In the genomic region with DNA sequence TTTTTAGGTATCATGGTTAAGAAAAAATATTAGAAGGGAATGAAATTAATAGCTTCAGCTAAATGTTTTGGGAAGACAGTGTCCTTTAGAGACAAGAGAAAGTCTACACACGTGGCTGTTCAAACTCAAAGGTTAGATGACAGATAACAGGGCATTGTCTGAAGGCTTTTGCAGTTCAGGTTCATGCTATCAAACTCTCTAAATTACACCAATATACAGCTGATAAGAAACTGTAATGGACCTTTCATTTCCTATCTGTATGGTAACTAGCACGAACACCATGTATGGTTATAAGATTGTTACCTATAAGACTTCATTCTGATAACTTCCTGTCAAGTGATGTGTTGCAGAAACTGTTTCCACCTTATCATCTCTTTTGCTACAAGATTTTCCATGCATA, we compare ENCODE assay signal across 19 cellular contexts.
A peak's percentile ranks its signal among the peaks of the same experiment; 100 is the strongest.
DNase-seq lines count a peak whose midpoint lies in the region; ATAC-seq, FAIRE-seq and TF ChIP-seq lines count a peak whose summit lies in the region.
"Had no signal": no experiment of that assay in that cellular context is flagged by ENCODE, and none has a peak within 500 bp of the region (broad histone marks: within the 10 kb centered on the region; RNA-seq: fewer than 3 reads in every experiment).

No MANE protein-coding gene starts in this region.

- H3K4me1 ChIP-seq in SK-N-SH (ENCODE audit: control insufficient read depth in 1 of 2, insufficient read depth in 2 of 2, low read depth in 1 of 2, low read length in 1 of 2): no peaks in the 10 kb centered on the region; a peak in 1 of 4 replicates
- H3K4me1 ChIP-seq in CD8-positive, alpha-beta memory T cell (ENCODE audit: insufficient read depth, low read length): no peaks in the 10 kb centered on the region
- H3K4me1 ChIP-seq in BE2C: no peaks in the 10 kb centered on the region

- WGBS in SK-N-SH (ENCODE audit: low lambda C conversion rate): 33% methylated on average over 2 of the region's 2 CpGs

- H3K27me3 ChIP-seq in SK-N-SH (ENCODE audit: insufficient read depth) (no peaks in the 10 kb centered on the region), BE2C (no peaks in the 10 kb centered on the region)
- H3K27me3 ChIP-seq in CD8-positive, alpha-beta memory T cell (ENCODE audit: insufficient read depth, low read length, poor library complexity, severe bottlenecking): no peaks in the 10 kb centered on the region
- H3K27me3 ChIP-seq: BLaER1 treated with 17β-estradiol and CSF1 and Interleukin-3, amounts not matched to agents 10 nM and 100 nM had no signal

- no peaks in the 10 kb centered on the region for H3K9me2 ChIP-seq in SK-N-SH

- DNase-seq in SK-N-SH (no peak), D721Med (ENCODE audit: insufficient read length, low spot score) (no peak), SK-N-DZ (ENCODE audit: low spot score) (peak; percentile 74), BE2C (no peak)
- DNase-seq in CD8-positive, alpha-beta memory T cell: no peak
- DNase-seq: Calu3; CD4-positive, alpha-beta T cell; COR-L47; DMS153; DND-41; H9 had no signal

- H3K79me2 ChIP-seq in SK-N-SH (ENCODE audit: insufficient read depth): no peaks in the 10 kb centered on the region

- no peak for TF ChIP-seq EP300 in SK-N-SH (IDR thresholded peaks at IDR 0.05; ENCODE audit: borderline replicate concordance in 1 of 2, low read depth in 1 of 2, low read length in 1 of 2)

- no peak for TF ChIP-seq RAD21 in SK-N-SH (IDR thresholded peaks at IDR 0.05; ENCODE audit: low read length)

- H3K9me3 ChIP-seq in SK-N-SH (no peaks in the 10 kb centered on the region), BE2C (no peaks in the 10 kb centered on the region)
- no peaks in the 10 kb centered on the region for H3K9me3 ChIP-seq in CD8-positive, alpha-beta memory T cell (ENCODE audit: low read length)
- H3K9me3 ChIP-seq: BLaER1 treated with 17β-estradiol and CSF1 and Interleukin-3, amounts not matched to agents 10 nM and 100 nM had no signal

- H4K20me1 ChIP-seq in SK-N-SH (ENCODE audit: insufficient read depth): no peaks in the 10 kb centered on the region
- H4K20me1 ChIP-seq: BLaER1 treated with 17β-estradiol and CSF1 and Interleukin-3, amounts not matched to agents 10 nM and 100 nM had no signal

- no peak overlapping the region for H3K4me2 ChIP-seq in SK-N-SH
- H3K4me2 ChIP-seq: BLaER1 treated with 17β-estradiol and CSF1 and Interleukin-3, amounts not matched to agents 10 nM and 100 nM; GM23338 had no signal

- no peak overlapping the region for H3K27ac ChIP-seq in SK-N-SH (ENCODE audit: low read depth in 2 of 2, low read length in 1 of 2)
- H3K27ac ChIP-seq in CD8-positive, alpha-beta memory T cell (ENCODE audit: low read depth, low read length): no peak overlapping the region
- H3K27ac ChIP-seq: 22Rv1 had no signal

- H3K4me3 ChIP-seq in SK-N-SH (ENCODE audit: low read depth in 2 of 2, low read length in 1 of 2) (no peak overlapping the region), BE2C (ENCODE audit: low read depth, low read length) (no peak overlapping the region)
- H3K4me3 ChIP-seq in CD8-positive, alpha-beta memory T cell (ENCODE audit: low read length): no peak overlapping the region
- H3K4me3 ChIP-seq: BLaER1 treated with 17β-estradiol and CSF1 and Interleukin-3, amounts not matched to agents 10 nM and 100 nM; GM23338 had no signal

- peaks cover 0 to 5% (median 2%) of the 10 kb centered on the region in 5 donors for H3K9me3 Mint-ChIP-seq in CD8-positive, alpha-beta memory T cell
- H3K9me3 Mint-ChIP-seq: CD4-positive, alpha-beta T cell; GM23338; H9 had no signal

- no peak overlapping the region for H2AFZ ChIP-seq in SK-N-SH (ENCODE audit: low read depth)
- H2AFZ ChIP-seq: GM23338 had no signal

- peak; percentile 29 for FAIRE-seq in D721Med (lab: Jason Lieb, UNC)
- FAIRE-seq: G401.6 had no signal

- CTCF ChIA-PET in SK-N-SH (lab: Yijun Ruan, JAX): no interaction called here
- CTCF ChIA-PET in CD8-positive, alpha-beta memory T cell (lab: Charles Lee): no interaction called here

- no peaks in the 10 kb centered on the region for H3K36me3 Mint-ChIP-seq in CD8-positive, alpha-beta memory T cell
- H3K36me3 Mint-ChIP-seq: CD14-positive monocyte had no signal

- no peak overlapping the region for H3K4me3 Mint-ChIP-seq in CD8-positive, alpha-beta memory T cell
- H3K4me3 Mint-ChIP-seq: B cell; CD14-positive monocyte; CD4-positive, alpha-beta T cell; GM23338; H9 had no signal

- H3K9ac ChIP-seq in SK-N-SH: no peak overlapping the region
- H3K9ac ChIP-seq: BLaER1 treated with 17β-estradiol and CSF1 and Interleukin-3, amounts not matched to agents 10 nM and 100 nM had no signal

- POLR2A ChIA-PET in SK-N-SH (lab: Yijun Ruan, JAX): no interaction called here
- POLR2A ChIA-PET in CD8-positive, alpha-beta memory T cell (lab: Charles Lee): no interaction called here

- no peak for TF ChIP-seq CTCF in SK-N-SH (IDR thresholded peaks at IDR 0.05)
- no peak for TF ChIP-seq CTCF in D721Med (IDR thresholded peaks at IDR 0.05; ENCODE audit: insufficient read depth, missing control alignments)
- no peak for TF ChIP-seq CTCF in BE2C (IDR thresholded peaks at IDR 0.05; ENCODE audit: low read depth, low read length)

- H3K27ac Mint-ChIP-seq in CD8-positive, alpha-beta memory T cell: no peak overlapping the region
- H3K27ac Mint-ChIP-seq: B cell; CD14-positive monocyte; CD4-positive, alpha-beta T cell; GM23338; H9 had no signal

- no peak for ATAC-seq in SK-N-SH treated with all-trans-retinoic acid at 6 μM for 48 hours
- ATAC-seq: GM23338, HCT116 had no signal

- no peaks in the 10 kb centered on the region for H3K4me1 Mint-ChIP-seq in CD8-positive, alpha-beta memory T cell

- H3K36me3 ChIP-seq in SK-N-SH (replicated peaks in 1 of 2; ENCODE audit: control insufficient read depth in 1 of 2, insufficient read depth in 2 of 2, low read length in 1 of 2) (no peaks in the 10 kb centered on the region), BE2C (no peaks in the 10 kb centered on the region)
- no peaks in the 10 kb centered on the region for H3K36me3 ChIP-seq in CD8-positive, alpha-beta memory T cell (ENCODE audit: insufficient read depth, low read length)
- H3K36me3 ChIP-seq: BLaER1 treated with 17β-estradiol and CSF1 and Interleukin-3, amounts not matched to agents 10 nM and 100 nM had no signal

- peaks cover 0 to 2% of the 10 kb centered on the region in 2 donors for H3K27me3 Mint-ChIP-seq in CD8-positive, alpha-beta memory T cell
- H3K27me3 Mint-ChIP-seq: B cell; CD4-positive, alpha-beta T cell had no signal

- no peaks in the 10 kb centered on the region for H3F3A ChIP-seq in SK-N-SH (replicated peaks; ENCODE audit: insufficient read depth)

TF ChIP-seq in SK-N-SH, 30 proteins besides CTCF, POLR2A, EP300 and RAD21:
- peak; percentile 52 for TF ChIP-seq GATA2 (CRISPR knock-in tag; IDR thresholded peaks at IDR 0.05)
- TF ChIP-seq, protein P1, sequence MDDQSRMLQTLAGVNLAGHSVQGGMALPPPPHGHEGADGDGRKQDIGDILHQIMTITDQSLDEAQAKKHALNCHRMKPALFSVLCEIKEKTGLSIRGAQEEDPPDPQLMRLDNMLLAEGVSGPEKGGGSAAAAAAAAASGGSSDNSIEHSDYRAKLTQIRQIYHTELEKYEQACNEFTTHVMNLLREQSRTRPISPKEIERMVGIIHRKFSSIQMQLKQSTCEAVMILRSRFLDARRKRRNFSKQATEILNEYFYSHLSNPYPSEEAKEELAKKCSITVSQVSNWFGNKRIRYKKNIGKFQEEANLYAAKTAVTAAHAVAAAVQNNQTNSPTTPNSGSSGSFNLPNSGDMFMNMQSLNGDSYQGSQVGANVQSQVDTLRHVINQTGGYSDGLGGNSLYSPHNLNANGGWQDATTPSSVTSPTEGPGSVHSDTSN (IDR thresholded peaks at IDR 0.05): no peak

TF ChIP-seq in SK-N-SH treated with all-trans-retinoic acid at 6 μM for 48 hours, 23 proteins besides CTCF, POLR2A, EP300 and RAD21 (continues in another document):
- TF ChIP-seq ZC3H10 (CRISPR knock-in tag; IDR thresholded peaks at IDR 0.05) (no peak), ZNF8 (CRISPR knock-in tag; IDR thresholded peaks at IDR 0.05) (no peak)
- TF ChIP-seq, protein P2, sequence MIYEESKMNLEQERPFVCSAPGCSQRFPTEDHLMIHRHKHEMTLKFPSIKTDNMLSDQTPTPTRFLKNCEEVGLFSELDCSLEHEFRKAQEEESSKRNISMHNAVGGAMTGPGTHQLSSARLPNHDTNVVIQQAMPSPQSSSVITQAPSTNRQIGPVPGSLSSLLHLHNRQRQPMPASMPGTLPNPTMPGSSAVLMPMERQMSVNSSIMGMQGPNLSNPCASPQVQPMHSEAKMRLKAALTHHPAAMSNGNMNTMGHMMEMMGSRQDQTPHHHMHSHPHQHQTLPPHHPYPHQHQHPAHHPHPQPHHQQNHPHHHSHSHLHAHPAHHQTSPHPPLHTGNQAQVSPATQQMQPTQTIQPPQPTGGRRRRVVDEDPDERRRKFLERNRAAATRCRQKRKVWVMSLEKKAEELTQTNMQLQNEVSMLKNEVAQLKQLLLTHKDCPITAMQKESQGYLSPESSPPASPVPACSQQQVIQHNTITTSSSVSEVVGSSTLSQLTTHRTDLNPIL (CRISPR knock-in tag; IDR thresholded peaks at IDR 0.05; ENCODE audit: low read depth): no peak
- TF ChIP-seq, protein P3, sequence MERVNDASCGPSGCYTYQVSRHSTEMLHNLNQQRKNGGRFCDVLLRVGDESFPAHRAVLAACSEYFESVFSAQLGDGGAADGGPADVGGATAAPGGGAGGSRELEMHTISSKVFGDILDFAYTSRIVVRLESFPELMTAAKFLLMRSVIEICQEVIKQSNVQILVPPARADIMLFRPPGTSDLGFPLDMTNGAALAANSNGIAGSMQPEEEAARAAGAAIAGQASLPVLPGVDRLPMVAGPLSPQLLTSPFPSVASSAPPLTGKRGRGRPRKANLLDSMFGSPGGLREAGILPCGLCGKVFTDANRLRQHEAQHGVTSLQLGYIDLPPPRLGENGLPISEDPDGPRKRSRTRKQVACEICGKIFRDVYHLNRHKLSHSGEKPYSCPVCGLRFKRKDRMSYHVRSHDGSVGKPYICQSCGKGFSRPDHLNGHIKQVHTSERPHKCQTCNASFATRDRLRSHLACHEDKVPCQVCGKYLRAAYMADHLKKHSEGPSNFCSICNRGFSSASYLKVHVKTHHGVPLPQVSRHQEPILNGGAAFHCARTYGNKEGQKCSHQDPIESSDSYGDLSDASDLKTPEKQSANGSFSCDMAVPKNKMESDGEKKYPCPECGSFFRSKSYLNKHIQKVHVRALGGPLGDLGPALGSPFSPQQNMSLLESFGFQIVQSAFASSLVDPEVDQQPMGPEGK (CRISPR knock-in tag; IDR thresholded peaks at IDR 0.05; ENCODE audit: borderline replicate concordance): no peak
- TF ChIP-seq, protein P4, sequence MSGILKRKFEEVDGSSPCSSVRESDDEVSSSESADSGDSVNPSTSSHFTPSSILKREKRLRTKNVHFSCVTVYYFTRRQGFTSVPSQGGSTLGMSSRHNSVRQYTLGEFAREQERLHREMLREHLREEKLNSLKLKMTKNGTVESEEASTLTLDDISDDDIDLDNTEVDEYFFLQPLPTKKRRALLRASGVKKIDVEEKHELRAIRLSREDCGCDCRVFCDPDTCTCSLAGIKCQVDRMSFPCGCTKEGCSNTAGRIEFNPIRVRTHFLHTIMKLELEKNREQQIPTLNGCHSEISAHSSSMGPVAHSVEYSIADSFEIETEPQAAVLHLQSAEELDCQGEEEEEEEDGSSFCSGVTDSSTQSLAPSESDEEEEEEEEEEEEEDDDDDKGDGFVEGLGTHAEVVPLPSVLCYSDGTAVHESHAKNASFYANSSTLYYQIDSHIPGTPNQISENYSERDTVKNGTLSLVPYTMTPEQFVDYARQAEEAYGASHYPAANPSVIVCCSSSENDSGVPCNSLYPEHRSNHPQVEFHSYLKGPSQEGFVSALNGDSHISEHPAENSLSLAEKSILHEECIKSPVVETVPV (CRISPR knock-in tag; IDR thresholded peaks at IDR 0.05): no peak
